1 cellular context compared by ENCODE assay signal in genomic region chr10:134743-135600, GRCh38.
TF ChIP-seq lines count a peak whose summit lies in the region.

ZMYND11 (plus strand) TSS chr10:135455; CDS start chr10:180013, 44,558 bp downstream.

TF ChIP-seq in HepG2, 621 proteins besides CTCF, POLR2A, EP300 and RAD21 (continued from another document and continues in another):
- TF ChIP-seq CENPX (CRISPR knock-in tag; IDR thresholded peaks at IDR 0.05) (no peak), ZBTB26 (CRISPR knock-in tag; IDR thresholded peaks at IDR 0.05; ENCODE audit: borderline replicate concordance) (no peak), MAX (IDR thresholded peaks at IDR 0.05) (0 out of 2 replicates have a peak, but pooled peaks have one; percentile 16), HNRNPLL (IDR thresholded peaks at IDR 0.05; ENCODE audit: low read depth, low read length, poor library complexity, severe bottlenecking) (peak; percentile 70), REL (CRISPR knock-in tag; conservative IDR thresholded peaks at IDR 0.05) (no peak), NR2F1 (CRISPR knock-in tag; IDR thresholded peaks at IDR 0.05) (no peak), TFDP1 (CRISPR knock-in tag; IDR thresholded peaks at IDR 0.05; ENCODE audit: borderline replicate concordance) (peak; percentile 48; the same call in 1 of the 2 replicates), DBP (CRISPR knock-in tag; IDR thresholded peaks at IDR 0.05; ENCODE audit: not compliant biosample characterization) (no peak), ZNF263 (CRISPR knock-in tag; IDR thresholded peaks at IDR 0.05) (peak; percentile 85), MEF2D (CRISPR knock-in tag; IDR thresholded peaks at IDR 0.05) (no peak), ZBTB14 (CRISPR knock-in tag; IDR thresholded peaks at IDR 0.05) (peak; percentile 50), ZNF446 (CRISPR knock-in tag; IDR thresholded peaks at IDR 0.05) (0 out of 2 replicates have a peak, but pooled peaks have one; percentile 55), TRAFD1 (CRISPR knock-in tag; IDR thresholded peaks at IDR 0.05; ENCODE audit: borderline replicate concordance) (no peak), HOMEZ (CRISPR knock-in tag; IDR thresholded peaks at IDR 0.05; ENCODE audit: low read depth) (no peak), ZNF556 (CRISPR knock-in tag; IDR thresholded peaks at IDR 0.05; ENCODE audit: borderline replicate concordance) (no peak), ASH2L (IDR thresholded peaks at IDR 0.05; ENCODE audit: insufficient read length, low read depth, low read length) (peak; percentile 55), ZFP91 (CRISPR knock-in tag; IDR thresholded peaks at IDR 0.05; ENCODE audit: borderline replicate concordance) (peak; percentile 16; the same call in 1 of the 2 replicates), ZFY (CRISPR knock-in tag; IDR thresholded peaks at IDR 0.05) (peak; percentile 46; the same call in 1 of the 2 replicates), TAF1 (CRISPR knock-in tag; IDR thresholded peaks at IDR 0.05) (peak; percentile 32), TBX2 (CRISPR knock-in tag; IDR thresholded peaks at IDR 0.05; ENCODE audit: borderline replicate concordance) (0 out of 2 replicates have a peak, but pooled peaks have one; percentile 6), GABPA (IDR thresholded peaks at IDR 0.05; ENCODE audit: low read depth, low read length) (no peak), GABPA (CRISPR knock-in tag; IDR thresholded peaks at IDR 0.05; ENCODE audit: low read depth) (no peak), ARNT2 (CRISPR knock-in tag; IDR thresholded peaks at IDR 0.05; ENCODE audit: low read depth) (peak; percentile 53; the same call in 1 of the 2 replicates), ZNF709 (CRISPR knock-in tag; IDR thresholded peaks at IDR 0.05) (0 out of 2 replicates have a peak, but pooled peaks have one; percentile 39), KAT7 (CRISPR knock-in tag; IDR thresholded peaks at IDR 0.05; ENCODE audit: borderline replicate concordance) (peak; percentile 80), ETV6 (CRISPR knock-in tag; conservative IDR thresholded peaks at IDR 0.05) (0 out of 2 replicates have a peak, but pooled peaks have one; percentile 63), PATZ1 (CRISPR knock-in tag; IDR thresholded peaks at IDR 0.05) (peak; percentile 59), HMGXB4 (CRISPR knock-in tag; IDR thresholded peaks at IDR 0.05; ENCODE audit: borderline replicate concordance in 1 of 2, low read depth in 1 of 2) (0 out of 4 replicates have a peak, but pooled peaks of 1 of the 2 experiments have one; percentile 7), BORCS8-MEF2B (CRISPR knock-in tag; IDR thresholded peaks at IDR 0.05) (peak; percentile 17; the same call in 1 of the 2 replicates), KMT2A (CRISPR knock-in tag; IDR thresholded peaks at IDR 0.05) (peak; percentile 66; the same call in 1 of the 2 replicates), ZNF318 (CRISPR knock-in tag; IDR thresholded peaks at IDR 0.05) (no peak), IKZF1 (IDR thresholded peaks at IDR 0.05) (no peak), ZC3H13 (CRISPR knock-in tag; IDR thresholded peaks at IDR 0.05) (peak; percentile 60; the same call in 1 of the 2 replicates), AGO2 (optimal IDR thresholded peaks at IDR 0.05; ENCODE audit: low read depth, low read length) (peak; percentile 75)
